27 cellular contexts compared by ENCODE assay signal in the genomic region with DNA sequence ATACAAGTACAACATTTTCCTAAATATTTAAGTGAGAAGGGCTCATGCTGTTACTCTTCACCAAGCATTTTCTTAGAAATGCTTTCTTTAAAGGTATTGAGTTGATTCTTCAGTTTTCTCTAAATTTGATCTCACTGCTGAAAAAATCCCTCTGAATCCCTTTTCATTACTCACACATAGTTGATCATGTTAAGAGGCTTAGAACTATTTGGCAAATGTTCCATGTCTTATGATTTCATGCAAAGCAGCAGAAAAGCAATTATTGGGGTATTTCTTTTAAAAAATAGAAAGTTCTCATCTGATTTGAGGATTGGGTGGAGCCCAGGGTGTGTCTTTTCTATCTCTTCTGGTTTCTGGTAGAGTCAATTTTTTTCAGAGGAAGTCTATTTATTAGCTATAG.
DNase-seq lines count a peak whose midpoint lies in the region; ATAC-seq and TF ChIP-seq lines count a peak whose summit lies in the region.
"Had no signal": no experiment of that assay in that cellular context is flagged by ENCODE, and none has a peak within 500 bp of the region (broad histone marks: within the 10 kb centered on the region; RNA-seq: fewer than 3 reads in every experiment).

No MANE protein-coding gene starts in this region.

- no peaks in the 10 kb centered on the region for H3K9me3 ChIP-seq in lower lobe of right lung
- H3K9me3 ChIP-seq: colonic mucosa, esophagus muscularis mucosa, SJCRH30, tibial nerve had no signal

- no peak overlapping the region for H3K27ac ChIP-seq in lower lobe of right lung
- H3K27ac ChIP-seq: colonic mucosa, esophagus muscularis mucosa, neural progenitor cell, SJCRH30, tibial nerve had no signal

- no peaks in the 10 kb centered on the region for H3K36me3 ChIP-seq in lower lobe of right lung
- H3K36me3 ChIP-seq: colonic mucosa, esophagus muscularis mucosa, neural progenitor cell, SJCRH30, tibial nerve had no signal

- H3K4me3 ChIP-seq in cardiac fibroblast (replicated peaks in 1 of 2; ENCODE audit: low read depth in 2 of 2, low read length in 2 of 2) (no peak overlapping the region), lower lobe of right lung (no peak overlapping the region)
- H3K4me3 ChIP-seq: colonic mucosa, esophagus muscularis mucosa, neural progenitor cell, SJCRH30, tibial nerve had no signal

- H3K27ac Mint-ChIP-seq in mesothelial cell of epicardium: peak overlapping the region; percentile 87
- H3K27ac Mint-ChIP-seq: activated CD4-positive, alpha-beta T cell treated with anti-CD3 and anti-CD28 coated beads for 36 hours; activated naive CD4-positive, alpha-beta T cell treated with anti-CD3 and anti-CD28 coated beads for 36 hours; CD4-positive, alpha-beta T cell; effector memory CD8-positive, alpha-beta T cell; neural progenitor cell; stimulated activated naive CD8-positive, alpha-beta T cell treated with anti-CD3 and anti-CD28 coated beads, Interleukin-15, Interleukin-2, amounts not matched to agents 100 ng/mL and 50 ng/mL, for 24 hours had no signal

- no peaks in the 10 kb centered on the region for H3K27me3 ChIP-seq in lower lobe of right lung (ENCODE audit: low read depth)
- H3K27me3 ChIP-seq: colonic mucosa, esophagus muscularis mucosa, neural progenitor cell, SJCRH30, tibial nerve had no signal

- intact Hi-C loops in lower lobe of right lung (cut with DNase I): no loop called here

- ATAC-seq in HG03095 (IDR thresholded peaks at IDR 0.05; ENCODE audit: unreplicated experiment) (no peak), lower lobe of right lung (no peak)
- ATAC-seq: activated CD4-positive, alpha-beta T cell treated with anti-CD3 and anti-CD28 coated beads for 36 hours; activated T-cell treated with anti-CD3 and anti-CD28 coated beads, Interleukin-2, amount 50 U/mL, for 4 hours; effector memory CD8-positive, alpha-beta T cell; sciatic nerve had no signal

- H3K4me1 ChIP-seq in lower lobe of right lung: peaks cover 6% of the 10 kb centered on the region
- H3K4me1 ChIP-seq: colonic mucosa, esophagus muscularis mucosa, neural progenitor cell, SJCRH30 had no signal

- peak; percentile 13 for DNase-seq in AG20443 (ENCODE audit: low spot score)
- peak; percentile 24 for DNase-seq in NCI-H446 treated with DMSO at 0.1 percent for 48 hours (lab: John Stamatoyannopoulos, UW)
- peak; percentile 21 to 56 for DNase-seq in cardiac fibroblast (ENCODE audit: low read depth in 2 of 2)
- no peak for DNase-seq in mesothelial cell of epicardium (ENCODE audit: low spot score in 2 of 2, unreplicated experiment in 2 of 2)
- no peak for DNase-seq in CD1c-positive myeloid dendritic cell (ENCODE audit: extremely low spot score)
- no peak for DNase-seq in COLO829 (ENCODE audit: low spot score)
- DNase-seq in lower lobe of right lung: no peak
- DNase-seq: activated CD4-positive, alpha-beta T cell treated with anti-CD3 and anti-CD28 coated beads for 36 hours; activated naive CD4-positive, alpha-beta T cell treated with anti-CD3 and anti-CD28 coated beads for 36 hours; activated T-cell treated with anti-CD3 and anti-CD28 coated beads, Interleukin-2, amount 50 U/mL, for 4 hours; aorta; CD4-positive, alpha-beta T cell; colonic mucosa; effector memory CD8-positive, alpha-beta T cell; GOT3; kidney; MV-4-11; NCI-H1694 treated with DMSO at 0.1 percent for 48 hours; NCI-H526; posterior cingulate gyrus; SJCRH30 had no signal

- peaks cover 29% of the 10 kb centered on the region for H3K4me1 Mint-ChIP-seq in mesothelial cell of epicardium
- H3K4me1 Mint-ChIP-seq: activated CD4-positive, alpha-beta T cell treated with anti-CD3 and anti-CD28 coated beads for 36 hours had no signal

- no peak overlapping the region for H3K4me3 Mint-ChIP-seq in mesothelial cell of epicardium
- H3K4me3 Mint-ChIP-seq: activated CD4-positive, alpha-beta T cell treated with anti-CD3 and anti-CD28 coated beads for 36 hours; activated naive CD4-positive, alpha-beta T cell treated with anti-CD3 and anti-CD28 coated beads for 36 hours; activated T-cell treated with anti-CD3 and anti-CD28 coated beads, Interleukin-2, amount 50 U/mL, for 4 hours; CD4-positive, alpha-beta T cell; effector memory CD8-positive, alpha-beta T cell; neural progenitor cell; stimulated activated naive CD8-positive, alpha-beta T cell treated with anti-CD3 and anti-CD28 coated beads, Interleukin-15, Interleukin-2, amounts not matched to agents 100 ng/mL and 50 ng/mL, for 24 hours had no signal

- H3K9me3 Mint-ChIP-seq in mesothelial cell of epicardium: peaks cover 13% of the 10 kb centered on the region
- H3K9me3 Mint-ChIP-seq: activated T-cell treated with anti-CD3 and anti-CD28 coated beads, Interleukin-2, amount 50 U/mL, for 4 hours; effector memory CD8-positive, alpha-beta T cell; neural progenitor cell; stimulated activated naive CD8-positive, alpha-beta T cell treated with anti-CD3 and anti-CD28 coated beads, Interleukin-15, Interleukin-2, amounts not matched to agents 100 ng/mL and 50 ng/mL, for 24 hours had no signal

- H3K36me3 Mint-ChIP-seq in mesothelial cell of epicardium: peaks cover 1% of the 10 kb centered on the region
- H3K36me3 Mint-ChIP-seq: neural progenitor cell had no signal

- no peaks in the 10 kb centered on the region for H3K27me3 Mint-ChIP-seq in mesothelial cell of epicardium (ENCODE audit: low read depth)
- H3K27me3 Mint-ChIP-seq: activated CD4-positive, alpha-beta T cell treated with anti-CD3 and anti-CD28 coated beads for 36 hours; CD4-positive, alpha-beta T cell; stimulated activated naive CD8-positive, alpha-beta T cell treated with anti-CD3 and anti-CD28 coated beads, Interleukin-15, Interleukin-2, amounts not matched to agents 100 ng/mL and 50 ng/mL, for 24 hours had no signal

- TF ChIP-seq CTCF in cardiac fibroblast (IDR thresholded peaks at IDR 0.05; ENCODE audit: low read depth, low read length) (no peak), mesothelial cell of epicardium (IDR thresholded peaks at IDR 0.05; ENCODE audit: unreplicated experiment) (no peak), lower lobe of right lung (IDR thresholded peaks at IDR 0.05) (no peak)

Comparison
In these comparisons a context has a peak if more than half of its experiments do, and no peak if none do; other contexts are left out.
1. DNase-seq: peak in AG20443 (single experiment), NCI-H446 treated with DMSO at 0.1 percent for 48 hours (single experiment) and cardiac fibroblast (2 of 2); none in mesothelial cell of epicardium (0 of 2), CD1c-positive myeloid dendritic cell (single experiment), COLO829 (single experiment) and lower lobe of right lung (single experiment).